In the genomic region with DNA sequence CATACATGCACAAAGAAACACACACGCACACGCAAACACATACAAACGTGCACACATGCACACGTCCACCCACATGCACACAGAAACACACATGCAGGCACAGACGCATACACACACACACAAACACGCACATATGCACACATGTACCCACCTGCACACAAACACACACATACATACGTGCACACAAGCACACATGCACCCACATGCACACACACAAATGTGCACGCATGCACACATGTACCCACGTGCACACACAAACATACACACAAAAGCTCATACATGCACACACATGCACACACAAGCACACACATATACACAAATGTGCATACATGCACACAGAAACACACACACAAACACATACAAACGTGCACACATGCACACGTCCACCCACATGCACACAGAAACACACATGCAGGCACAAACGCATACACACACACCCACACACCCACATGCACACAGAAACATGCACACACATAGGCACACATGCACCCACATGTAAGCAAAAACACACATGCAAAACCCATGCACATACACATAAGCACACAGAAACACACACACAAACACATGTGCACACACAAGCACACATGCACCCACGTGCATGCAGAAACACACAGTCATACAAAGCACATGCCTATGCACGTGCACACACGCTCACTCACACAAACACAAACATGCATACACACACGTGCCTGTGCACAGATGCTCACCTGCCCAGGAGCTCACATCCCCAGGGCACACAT, we compare ENCODE assay signal across 24 cellular contexts. TPM values are rescaled to one million over a fixed set of nuclear protein-coding genes. Genes with fewer than 3 reads are reported as not detected.
DNase-seq lines count a peak whose midpoint lies in the region; ATAC-seq and TF ChIP-seq lines count a peak whose summit lies in the region.
"Had no signal": no experiment of that assay in that cellular context is flagged by ENCODE, and none has a peak within 500 bp of the region (broad histone marks: within the 10 kb centered on the region; RNA-seq: fewer than 3 reads in every experiment).

No MANE protein-coding gene starts in this region.

- peaks cover 8% of the 10 kb centered on the region for H3K9me3 Mint-ChIP-seq in stimulated activated naive CD8-positive, alpha-beta T cell treated with anti-CD3 and anti-CD28 coated beads, Interleukin-15, Interleukin-2, amounts not matched to agents 100 ng/mL and 50 ng/mL, for 24 hours
- peaks cover 0 to 9% (median 0%) of the 10 kb centered on the region in 3 donors for H3K9me3 Mint-ChIP-seq in T-cell
- H3K9me3 Mint-ChIP-seq in naive B cell = peaks cover 0 to 11% (median 0%) of the 10 kb centered on the region in 7 donors

- no peak for ATAC-seq in stimulated activated naive CD8-positive, alpha-beta T cell treated with anti-CD3 and anti-CD28 coated beads, Interleukin-15, Interleukin-2, amounts not matched to agents 100 U/mL and 50 U/mL, for 24 hours
- ATAC-seq in T-cell (replicated peaks in 1 of 4) (no peak), naive B cell (ENCODE audit: low read depth in 2 of 2) (no peak), sciatic nerve (no peak)
- ATAC-seq: activated T-cell treated with anti-CD3 and anti-CD28 coated beads, Interleukin-2, amount 50 U/mL, for 72 hours; body of pancreas; GM12878 had no signal

- intact Hi-C loops in dorsolateral prefrontal cortex (cut with DNase I) = loop anchor here (5.0 kb wide), 2 partner anchors 258 to 263 kb away; no protein-coding TSS in a partner anchor
- intact Hi-C loops in sciatic nerve (cut with DNase I) = loop anchor here (5.0 to 10.0 kb wide), 2 partner anchors 180 to 303 kb away; a partner anchor contains a TSS

- DNase-seq in stimulated activated naive CD8-positive, alpha-beta T cell treated with anti-CD3 and anti-CD28 coated beads, Interleukin-15, Interleukin-2, amounts not matched to agents 100 U/mL and 50 U/mL, for 24 hours = no peak
- DNase-seq in T-cell (no peak), naive B cell (no peak), dorsolateral prefrontal cortex (no peak), foreskin fibroblast (no peak), sciatic nerve (ENCODE audit: low spot score) (no peak)
- DNase-seq: activated CD8-positive, alpha-beta memory T cell treated with anti-CD3 and anti-CD28 coated beads for 24 hours; activated T-cell treated with anti-CD3 and anti-CD28 coated beads, Interleukin-2, amount 50 U/mL, for 72 hours; colonic mucosa; DMS79; endodermal cell; HFFc6; kidney glomerular epithelial cell; mammary epithelial cell; MV-4-11; NCI-H526; SK-N-SH had no signal

- H3K4me3 ChIP-seq in dorsolateral prefrontal cortex (no peak overlapping the region), foreskin fibroblast (ENCODE audit: low read depth in 1 of 2, low read length in 2 of 2) (no peak overlapping the region)
- H3K4me3 ChIP-seq: body of pancreas, colonic mucosa, GM12878, suprapubic skin had no signal

- peak overlapping the region; percentile 2 for H3K4me3 Mint-ChIP-seq in stimulated activated naive CD8-positive, alpha-beta T cell treated with anti-CD3 and anti-CD28 coated beads, Interleukin-15, Interleukin-2, amounts not matched to agents 100 ng/mL and 50 ng/mL, for 24 hours
- peak overlapping the region in 2 of 3 donors; percentile 45 to 65 for H3K4me3 Mint-ChIP-seq in T-cell
- H3K4me3 Mint-ChIP-seq in naive B cell = peak overlapping the region in 5 of 8 donors; percentile 1 to 58 (median 30)
- H3K4me3 Mint-ChIP-seq: endodermal cell, HFFc6 had no signal

- TF ChIP-seq CTCF in dorsolateral prefrontal cortex (IDR thresholded peaks at IDR 0.05 in 54 of 56, conservative IDR thresholded peaks at IDR 0.05 in 2 of 56; ENCODE audit: low read depth in 1 of 56, partially characterized antibody in 56 of 56) (no peak), foreskin fibroblast (IDR thresholded peaks at IDR 0.05; ENCODE audit: low read depth, low read length) (no peak)

- POLR2A ChIA-PET in T-cell (lab: Charles Lee) = no interaction called here

- no peaks in the 10 kb centered on the region for H3K36me3 Mint-ChIP-seq in stimulated activated naive CD8-positive, alpha-beta T cell treated with anti-CD3 and anti-CD28 coated beads, Interleukin-15, Interleukin-2, amounts not matched to agents 100 ng/mL and 50 ng/mL, for 24 hours (ENCODE audit: low read depth)
- H3K36me3 Mint-ChIP-seq in T-cell = no peaks in the 10 kb centered on the region
- H3K36me3 Mint-ChIP-seq in naive B cell = no peaks in the 10 kb centered on the region

- no peaks in the 10 kb centered on the region for H3K27me3 Mint-ChIP-seq in stimulated activated naive CD8-positive, alpha-beta T cell treated with anti-CD3 and anti-CD28 coated beads, Interleukin-15, Interleukin-2, amounts not matched to agents 100 ng/mL and 50 ng/mL, for 24 hours
- peaks cover 5 to 7% of the 10 kb centered on the region in 2 donors for H3K27me3 Mint-ChIP-seq in T-cell
- H3K27me3 Mint-ChIP-seq in naive B cell = peaks cover 9 to 34% (median 14%) of the 10 kb centered on the region in 3 donors

- H3K4me1 Mint-ChIP-seq in stimulated activated naive CD8-positive, alpha-beta T cell treated with anti-CD3 and anti-CD28 coated beads, Interleukin-15, Interleukin-2, amounts not matched to agents 100 ng/mL and 50 ng/mL, for 24 hours (ENCODE audit: low read depth) = peaks cover 5% of the 10 kb centered on the region
- H3K4me1 Mint-ChIP-seq in T-cell (peaks cover 3 to 25% (median 13%) of the 10 kb centered on the region in 3 donors), naive B cell (peaks cover 0 to 10% (median 9%) of the 10 kb centered on the region in 3 donors)
- H3K4me1 Mint-ChIP-seq: endodermal cell had no signal

- H3K27me3 ChIP-seq in dorsolateral prefrontal cortex = no peaks in the 10 kb centered on the region
- H3K27me3 ChIP-seq: body of pancreas, colonic mucosa, suprapubic skin had no signal

- no peak overlapping the region for H3K27ac Mint-ChIP-seq in stimulated activated naive CD8-positive, alpha-beta T cell treated with anti-CD3 and anti-CD28 coated beads, Interleukin-15, Interleukin-2, amounts not matched to agents 100 ng/mL and 50 ng/mL, for 24 hours
- H3K27ac Mint-ChIP-seq in T-cell (peak overlapping the region in 1 of 2 donors; percentile 34), naive B cell (peak overlapping the region in 2 of 6 donors; percentile 5 to 31)
- H3K27ac Mint-ChIP-seq: activated T-cell treated with anti-CD3 and anti-CD28 coated beads, Interleukin-2, amount 50 U/mL, for 72 hours; endodermal cell; HFFc6 had no signal

- peak overlapping the region in 1 of 59 donors; percentile 47 for H3K27ac ChIP-seq in dorsolateral prefrontal cortex
- H3K27ac ChIP-seq: body of pancreas, colonic mucosa, suprapubic skin had no signal

- CTCF ChIA-PET in T-cell (lab: Charles Lee) = no interaction called here

RNA-seq across cellular contexts. Expression of a gene that starts 44.8 kb away (rescaled TPM):
- total RNA-seq in T-cell = not detected
- not detected for polyA plus RNA-seq in naive B cell (ENCODE audit: low read depth in 6 of 6)
- total RNA-seq in dorsolateral prefrontal cortex = 1 to 10 TPM in 2 of 120 experiments, under 1 TPM in 2, not detected in 116; 0.71 to 1.1 (median 0.97) TPM
- not detected for total RNA-seq in sciatic nerve
- total RNA-seq: activated T-cell treated with anti-CD3 and anti-CD28 coated beads, Interleukin-2, amount 50 U/mL, for 72 hours; body of pancreas; endodermal cell; glomerular endothelial cell; GM12878; HFFc6; HT1080; mammary epithelial cell; osteocyte; suprapubic skin had no signal
- polyA plus RNA-seq: GM12878, mammary epithelial cell, SK-N-SH had no signal

Comparison
In these comparisons a context has a peak if more than half of its experiments do, and no peak if none do; other contexts are left out.
1. H3K4me3 Mint-ChIP-seq: peak in every context shown above with its lines; median percentile 55 in T-cell; 30 in naive B cell; 2 in stimulated activated naive CD8-positive, alpha-beta T cell treated with anti-CD3 and anti-CD28 coated beads, Interleukin-15, Interleukin-2, amounts not matched to agents 100 ng/mL and 50 ng/mL, for 24 hours.